ENCODE assay signal across 15 cellular contexts in the genomic region with DNA sequence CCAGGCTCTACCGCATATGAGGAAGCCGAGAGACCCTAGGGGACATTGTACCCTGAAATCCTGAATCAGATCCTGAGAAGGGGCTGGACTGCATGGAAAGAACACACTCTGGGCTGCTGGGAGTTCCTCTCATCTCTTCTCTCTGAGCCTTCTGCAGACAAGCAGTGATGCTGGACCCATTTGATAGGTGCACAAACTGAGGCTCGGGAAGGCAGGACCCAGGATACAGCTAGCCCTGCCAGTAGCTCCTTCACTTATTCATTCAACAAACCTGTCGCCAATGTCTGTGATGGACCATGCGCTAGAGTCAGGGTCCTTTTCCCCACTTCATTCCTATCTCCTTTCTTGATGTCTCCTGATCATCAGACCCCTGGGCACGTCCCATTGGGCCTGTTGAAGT. TPM values are rescaled to one million over a fixed set of nuclear protein-coding genes. Genes with fewer than 3 reads are reported as not detected.
A peak's percentile ranks its signal among the peaks of the same experiment; 100 is the strongest.
DNase-seq lines count a peak whose midpoint lies in the region; ATAC-seq and TF ChIP-seq lines count a peak whose summit lies in the region.
"Had no signal": no experiment of that assay in that cellular context is flagged by ENCODE, and none has a peak within 500 bp of the region (broad histone marks: within the 10 kb centered on the region; RNA-seq: fewer than 3 reads in every experiment).

No MANE protein-coding gene starts in this region.

- POLR2A ChIA-PET in A673 (lab: Charles Lee; ENCODE audit: low non-redundant PET) (no interaction called here), SK-N-SH (lab: Yijun Ruan, JAX) (interaction anchor here (1.7 kb wide), 1 partner anchor 13 kb away, joined by 6 read pairs; no protein-coding TSS in a partner anchor)

- H3K9ac ChIP-seq in ES-I3 (ENCODE audit: low read depth, low read length) (peak overlapping the region; percentile 81), iPS-20b (ENCODE audit: low read depth, low read length) (peak overlapping the region; percentile 93; the same call in 1 of the 2 replicates), SK-N-SH (no peak overlapping the region)

- intact Hi-C loops in A673 (cut with micrococcal nuclease; ENCODE audit: unreplicated experiment) = no loop called here
- intact Hi-C loops in body of pancreas (cut with DNase I) = no loop called here

- H3K27ac ChIP-seq in A673 (ENCODE audit: low read depth, low read length, poor library complexity, severe bottlenecking) = no peak overlapping the region
- H3K27ac ChIP-seq in iPS-20b (ENCODE audit: low read length) = peak overlapping the region; percentile 84
- H3K27ac ChIP-seq in SK-N-SH (ENCODE audit: low read depth in 2 of 2, low read length in 1 of 2) = no peak overlapping the region
- no peak overlapping the region for H3K27ac ChIP-seq in body of pancreas
- H3K27ac ChIP-seq: stomach had no signal

- CTCF ChIA-PET in A673 (lab: Charles Lee) (no interaction called here), SK-N-SH (lab: Yijun Ruan, JAX) (interaction anchor here (1.2 to 10.5 kb wide), 4 partner anchors 12 to 22 kb away, joined by 4 to 82 read pairs (median 26); no protein-coding TSS in a partner anchor)

- H3K36me3 Mint-ChIP-seq in activated T-helper 17 cell treated with anti-CD3 and anti-CD28 coated beads, Interleukin-2, amount 50 U/mL, for 72 hours (ENCODE audit: low read depth) = peaks cover 9% of the 10 kb centered on the region

- peak overlapping the region; percentile 76 for H3K4me3 Mint-ChIP-seq in activated T-helper 17 cell treated with anti-CD3 and anti-CD28 coated beads, Interleukin-2, amount 50 U/mL, for 72 hours

- no peaks in the 10 kb centered on the region for H3K36me3 ChIP-seq in A673 (ENCODE audit: insufficient read depth, low read length, poor library complexity, severe bottlenecking)
- no peaks in the 10 kb centered on the region for H3K36me3 ChIP-seq in ES-I3 (ENCODE audit: insufficient read depth, low read length)
- peaks cover 24% of the 10 kb centered on the region; the same call in 1 of the 2 replicates for H3K36me3 ChIP-seq in iPS-20b (ENCODE audit: insufficient read depth, low read depth, low read length)
- no peaks in the 10 kb centered on the region for H3K36me3 ChIP-seq in SK-N-SH (replicated peaks in 1 of 2; ENCODE audit: control insufficient read depth in 1 of 2, insufficient read depth in 2 of 2, low read length in 1 of 2)
- no peaks in the 10 kb centered on the region for H3K36me3 ChIP-seq in body of pancreas (replicated peaks in 1 of 2; ENCODE audit: insufficient read depth in 1 of 2, low read depth in 2 of 2)
- H3K36me3 ChIP-seq: stomach had no signal

- H3K27me3 Mint-ChIP-seq in activated T-helper 17 cell treated with anti-CD3 and anti-CD28 coated beads, Interleukin-2, amount 50 U/mL, for 72 hours = no peaks in the 10 kb centered on the region

- ATAC-seq in activated T-helper 17 cell treated with anti-CD3 and anti-CD28 coated beads, Interleukin-2, amount 50 U/mL, for 72 hours (replicated peaks) = no peak
- no peak for ATAC-seq in body of pancreas

- H3K27me3 ChIP-seq in A673 (replicated peaks; ENCODE audit: insufficient read depth, low read depth, low read length, poor library complexity) (no peaks in the 10 kb centered on the region), iPS-20b (ENCODE audit: insufficient read depth, low read length) (no peaks in the 10 kb centered on the region), SK-N-SH (ENCODE audit: insufficient read depth) (0 out of 2 replicates have a peak, but pooled peaks cover 10% of the 10 kb centered on the region), body of pancreas (no peaks in the 10 kb centered on the region)

- no peaks in the 10 kb centered on the region for H4K20me1 ChIP-seq in SK-N-SH (ENCODE audit: insufficient read depth)

- H3K4me1 ChIP-seq in A673 (ENCODE audit: insufficient read depth, low read length, poor library complexity, severe bottlenecking) (no peaks in the 10 kb centered on the region), ES-I3 (ENCODE audit: insufficient read depth, low read length) (peaks cover 9% of the 10 kb centered on the region), iPS-20b (ENCODE audit: insufficient read depth, low read length) (peaks cover 23% of the 10 kb centered on the region; the same call in 1 of the 2 replicates), SK-N-SH (ENCODE audit: control insufficient read depth in 1 of 2, insufficient read depth in 2 of 2, low read depth in 1 of 2, low read length in 1 of 2) (peaks cover 3 to 17% of the 10 kb centered on the region in 2 experiments; a peak in 1 of 4 replicates), body of pancreas (peaks cover 23% of the 10 kb centered on the region)

- peaks cover 31% of the 10 kb centered on the region for H3K4me1 Mint-ChIP-seq in activated T-helper 17 cell treated with anti-CD3 and anti-CD28 coated beads, Interleukin-2, amount 50 U/mL, for 72 hours

- no peak overlapping the region for H2AFZ ChIP-seq in SK-N-SH (ENCODE audit: low read depth)

- H3K79me2 ChIP-seq in SK-N-SH (ENCODE audit: insufficient read depth) = no peaks in the 10 kb centered on the region

- H3K9me2 ChIP-seq in SK-N-SH = no peaks in the 10 kb centered on the region

- H3K4me3 ChIP-seq in A673 (ENCODE audit: low read depth, low read length, poor library complexity, severe bottlenecking) (peak overlapping the region; percentile 85), iPS-20b (ENCODE audit: low read length) (peak overlapping the region; percentile 82), SK-N-SH (ENCODE audit: low read depth in 2 of 2, low read length in 1 of 2) (peak overlapping the region in 1 of 2 experiments; percentile 70; a peak in 2 of 4 replicates), body of pancreas (no peak overlapping the region)

- H3K9me3 ChIP-seq in A673 (ENCODE audit: low read depth, low read length, poor library complexity, severe bottlenecking) = no peaks in the 10 kb centered on the region
- H3K9me3 ChIP-seq in ES-I3 (ENCODE audit: control insufficient read depth, insufficient read depth, low read length) = no peaks in the 10 kb centered on the region
- no peaks in the 10 kb centered on the region for H3K9me3 ChIP-seq in iPS-20b (ENCODE audit: insufficient read depth, low read depth, low read length)
- no peaks in the 10 kb centered on the region for H3K9me3 ChIP-seq in SK-N-SH
- H3K9me3 ChIP-seq in body of pancreas = no peaks in the 10 kb centered on the region
- H3K9me3 ChIP-seq: stomach had no signal

- peaks cover 4% of the 10 kb centered on the region for H3F3A ChIP-seq in SK-N-SH (replicated peaks; ENCODE audit: insufficient read depth)

- TF ChIP-seq EP300 in SK-N-SH (IDR thresholded peaks at IDR 0.05; ENCODE audit: borderline replicate concordance in 1 of 2, low read depth in 1 of 2, low read length in 1 of 2) = no peak

- TF ChIP-seq CTCF in A673 (conservative IDR thresholded peaks at IDR 0.05; ENCODE audit: low read depth, low read length) (no peak), SK-N-SH (IDR thresholded peaks at IDR 0.05) (no peak), body of pancreas (IDR thresholded peaks at IDR 0.05) (no peak)

- WGBS in SK-N-SH (ENCODE audit: low lambda C conversion rate) = 85% methylated on average over 6 of the region's 6 CpGs
- WGBS in body of pancreas, 2 donors = 89 to 100% methylated on average over 4 to 6 of the region's 6 CpGs

- TF ChIP-seq POLR2A in body of pancreas (IDR thresholded peaks at IDR 0.05) = no peak

- DNase-seq in A673 (ENCODE audit: low spot score) (no peak), GM03348 (ENCODE audit: low spot score) (no peak), SK-N-SH (no peak), body of pancreas (no peak)
- no peak for DNase-seq in activated CD4-positive, CD25-positive, alpha-beta regulatory T cell (lab: John Stamatoyannopoulos, UW)
- DNase-seq: activated CD4-positive, alpha-beta T cell treated with anti-CD3 and anti-CD28 coated beads, Interleukin-2, amount 50 U/mL, for 4 hours; AML-193; EL; MM.1S; NCI-H2171; stimulated activated CD4-positive, alpha-beta T cell treated with anti-CD3 and anti-CD28 coated beads, Interleukin-4, amount 100 ng/mL, for 24 hours; stomach had no signal

- no peak for TF ChIP-seq RAD21 in SK-N-SH (IDR thresholded peaks at IDR 0.05; ENCODE audit: low read length)

- H3K9me3 Mint-ChIP-seq in activated T-helper 17 cell treated with anti-CD3 and anti-CD28 coated beads, Interleukin-2, amount 50 U/mL, for 72 hours = no peaks in the 10 kb centered on the region

- H3K4me2 ChIP-seq in SK-N-SH = no peak overlapping the region

- BruUV-seq in A673 (replicated peaks; lab: Mats Ljungman, UMichigan) = no TSS peak

- H3K27ac Mint-ChIP-seq in activated T-helper 17 cell treated with anti-CD3 and anti-CD28 coated beads, Interleukin-2, amount 50 U/mL, for 72 hours = no peak overlapping the region

TF ChIP-seq in SK-N-SH, 30 proteins besides CTCF, POLR2A, EP300 and RAD21 (continues in another document):
- TF ChIP-seq JUND (IDR thresholded peaks at IDR 0.05) (no peak), ELF1 (IDR thresholded peaks at IDR 0.05) (no peak), FOXJ3 (CRISPR knock-in tag; IDR thresholded peaks at IDR 0.05) (no peak), RCOR1 (IDR thresholded peaks at IDR 0.05; ENCODE audit: low read length) (no peak), GATA2 (CRISPR knock-in tag; IDR thresholded peaks at IDR 0.05) (no peak), MEF2A (IDR thresholded peaks at IDR 0.05; ENCODE audit: borderline replicate concordance, low read depth) (no peak)
- TF ChIP-seq, protein P1, sequence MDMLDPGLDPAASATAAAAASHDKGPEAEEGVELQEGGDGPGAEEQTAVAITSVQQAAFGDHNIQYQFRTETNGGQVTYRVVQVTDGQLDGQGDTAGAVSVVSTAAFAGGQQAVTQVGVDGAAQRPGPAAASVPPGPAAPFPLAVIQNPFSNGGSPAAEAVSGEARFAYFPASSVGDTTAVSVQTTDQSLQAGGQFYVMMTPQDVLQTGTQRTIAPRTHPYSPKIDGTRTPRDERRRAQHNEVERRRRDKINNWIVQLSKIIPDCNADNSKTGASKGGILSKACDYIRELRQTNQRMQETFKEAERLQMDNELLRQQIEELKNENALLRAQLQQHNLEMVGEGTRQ (IDR thresholded peaks at IDR 0.05; ENCODE audit: borderline replicate concordance, low read depth, low read length) = no peak
- TF ChIP-seq, protein P2, sequence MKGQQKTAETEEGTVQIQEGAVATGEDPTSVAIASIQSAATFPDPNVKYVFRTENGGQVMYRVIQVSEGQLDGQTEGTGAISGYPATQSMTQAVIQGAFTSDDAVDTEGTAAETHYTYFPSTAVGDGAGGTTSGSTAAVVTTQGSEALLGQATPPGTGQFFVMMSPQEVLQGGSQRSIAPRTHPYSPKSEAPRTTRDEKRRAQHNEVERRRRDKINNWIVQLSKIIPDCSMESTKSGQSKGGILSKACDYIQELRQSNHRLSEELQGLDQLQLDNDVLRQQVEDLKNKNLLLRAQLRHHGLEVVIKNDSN (IDR thresholded peaks at IDR 0.05; ENCODE audit: borderline replicate concordance, low read depth) = no peak

RNA-seq across cellular contexts. Expression of a gene that starts 1.9 kb away (rescaled TPM):
- total RNA-seq in A673 (2021) = 22.2 and 26.8 TPM in 2 replicates
- 10 to 100 TPM in 1 of 2 donors, 1 to 10 TPM in 1; 1.7 to 17.6 TPM for total RNA-seq in activated T-helper 17 cell treated with anti-CD3 and anti-CD28 coated beads, Interleukin-2, amount 50 U/mL, for 72 hours
- polyA plus RNA-seq in SK-N-SH (2012; rRNA removed) = 0.36 and 0.55 TPM in 2 replicates
- polyA plus RNA-seq in SK-N-SH (2012; cell fraction: cytosol; rRNA removed) = 0.35 and 0.68 TPM in 2 replicates
- 0.76 and 1.4 TPM in 2 replicates for polyA plus RNA-seq in SK-N-SH (2012; cell fraction: nucleus; rRNA removed)
- total RNA-seq in body of pancreas = 1 to 10 TPM; 1.3 to 2.6 TPM

Comparison
In these comparisons a context has a peak if more than half of its experiments do, and no peak if none do; other contexts are left out.
1. H3K4me3 ChIP-seq: peak in A673 (single experiment) and iPS-20b (single experiment); none in body of pancreas (0 of 2).